In the genomic region with DNA sequence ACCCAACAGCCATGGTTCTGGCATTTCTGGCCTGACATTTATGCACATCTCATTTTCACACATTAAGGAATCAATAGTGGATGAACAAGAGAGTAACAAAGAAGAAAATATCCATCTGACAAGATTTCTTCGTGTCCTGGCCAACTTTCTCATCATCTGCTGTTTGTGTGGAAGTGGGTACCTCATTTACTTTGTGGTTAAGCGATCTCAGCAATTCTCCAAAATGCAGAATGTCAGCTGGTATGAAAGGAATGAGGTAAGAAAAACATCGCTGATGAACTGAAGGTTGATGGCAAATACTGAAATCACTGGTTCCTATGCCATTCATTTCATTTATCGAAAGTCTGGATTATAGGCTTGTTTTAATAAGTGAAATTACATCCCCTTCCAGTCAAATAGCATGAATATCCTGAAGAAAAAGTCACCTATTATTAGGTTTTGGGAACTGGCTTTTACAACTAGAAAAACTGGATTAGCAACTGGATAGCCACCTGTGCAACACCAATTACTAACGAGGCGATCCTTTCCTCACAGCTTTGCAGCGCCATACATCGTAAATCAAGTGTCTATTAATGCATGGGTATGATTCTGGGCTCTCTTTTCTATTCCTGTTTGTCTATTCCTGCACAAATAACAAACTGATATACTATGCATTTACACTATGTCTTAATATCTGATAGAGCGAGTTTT, we compare ENCODE assay signal across 25 cellular contexts. TPM values are rescaled to one million over a fixed set of nuclear protein-coding genes. Genes with fewer than 3 reads are reported as not detected.
DNase-seq lines count a peak whose midpoint lies in the region; ATAC-seq, FAIRE-seq and TF ChIP-seq lines count a peak whose summit lies in the region.
"Had no signal": no experiment of that assay in that cellular context is flagged by ENCODE, and none has a peak within 500 bp of the region (broad histone marks: within the 10 kb centered on the region; RNA-seq: fewer than 3 reads in every experiment).

No MANE protein-coding gene starts in this region.

- H3K9ac ChIP-seq in neuronal stem cell (ENCODE audit: low read depth, low read length, poor library complexity) = no peak overlapping the region

- H3K36me3 ChIP-seq in bronchial epithelial cell (ENCODE audit: control insufficient read depth, insufficient read depth, low read length) (no peaks in the 10 kb centered on the region), neuronal stem cell (replicated peaks in 1 of 2; ENCODE audit: control insufficient read depth in 2 of 2, insufficient read depth in 2 of 2, low read length in 2 of 2) (no peaks in the 10 kb centered on the region), suprapubic skin (no peaks in the 10 kb centered on the region)
- H3K36me3 ChIP-seq: BE2C, left lung, MG63, pancreas, right lobe of liver had no signal

- no peak overlapping the region for H2BK5ac ChIP-seq in neuronal stem cell (ENCODE audit: low read length)

- DNase-seq in NCI-H2171 treated with DMSO at 0.1 percent for 48 hours (lab: John Stamatoyannopoulos, UW) = peak; percentile 45
- no peak for DNase-seq in NCI-H2171 (lab: John Stamatoyannopoulos, UW)
- DNase-seq in NCI-H146 treated with DMSO at 0.1 percent for 48 hours (lab: John Stamatoyannopoulos, UW; ENCODE audit: unreplicated experiment) = peak; percentile 10
- peak; percentile 9 for DNase-seq in bronchial epithelial cell (ENCODE audit: low read depth)
- no peak for DNase-seq in neuronal stem cell (ENCODE audit: low spot score)
- DNase-seq in iPS-NIHi7 (ENCODE audit: extremely low spot score) = no peak
- no peak for DNase-seq in suprapubic skin (ENCODE audit: low spot score in 2 of 2)
- DNase-seq: activated B cell treated with CpG ODN at 0.5 μM for 24 hours; activated CD4-positive, alpha-beta T cell treated with anti-CD3 and anti-CD28 coated beads, Interleukin-2, amount 50 U/mL, for 48 hours; activated CD8-positive, alpha-beta memory T cell treated with anti-CD3 and anti-CD28 coated beads, Interleukin-2, amount 50 U/mL, for 48 hours; activated effector memory CD4-positive, alpha-beta T cell treated with anti-CD3 and anti-CD28 coated beads, Interleukin-2, amount 50 U/mL, for 16 hours; BE2C; IMR-90; left lung; MG63; midbrain; NCI-H1436 treated with DMSO at 0.1 percent for 48 hours; pancreas; right lobe of liver; T1000 had no signal

- FAIRE-seq in bronchial epithelial cell (lab: Jason Lieb, UNC) = no peak
- FAIRE-seq: pancreas, urothelium cell line had no signal

- no peak for TF ChIP-seq EP300 in suprapubic skin (IDR thresholded peaks at IDR 0.05)

- peaks cover 3 to 5% of the 10 kb centered on the region in 2 donors for H3K4me1 ChIP-seq in neuronal stem cell (ENCODE audit: control insufficient read depth in 2 of 2, insufficient read depth in 1 of 2, low read depth in 1 of 2, low read length in 2 of 2)
- no peaks in the 10 kb centered on the region for H3K4me1 ChIP-seq in suprapubic skin
- H3K4me1 ChIP-seq: left lung, pancreas, right lobe of liver had no signal

- H3K14ac ChIP-seq in neuronal stem cell (ENCODE audit: low read length) = no peak overlapping the region

- no peak overlapping the region for H3K23ac ChIP-seq in neuronal stem cell (ENCODE audit: low read depth, low read length, poor library complexity)

- no peak for TF ChIP-seq CTCF in bronchial epithelial cell (IDR thresholded peaks at IDR 0.05; ENCODE audit: insufficient read depth, low read length, severe bottlenecking)
- no peak for TF ChIP-seq CTCF in suprapubic skin (IDR thresholded peaks at IDR 0.05)

- H3K4ac ChIP-seq in neuronal stem cell (ENCODE audit: low read length) = no peak overlapping the region

- H3K4me2 ChIP-seq in neuronal stem cell (ENCODE audit: insufficient read depth, low read length, poor library complexity, severe bottlenecking) = no peak overlapping the region
- H3K4me2 ChIP-seq: GM23338 had no signal

- H3K79me1 ChIP-seq in neuronal stem cell (ENCODE audit: low read depth, low read length) = no peaks in the 10 kb centered on the region

- no peak overlapping the region for H4K8ac ChIP-seq in neuronal stem cell (ENCODE audit: low read depth, low read length)

- no peak overlapping the region for H2BK15ac ChIP-seq in neuronal stem cell (ENCODE audit: low read length)

- no peak for TF ChIP-seq POLR2A in suprapubic skin (IDR thresholded peaks at IDR 0.05)

- no peak overlapping the region for H4K91ac ChIP-seq in neuronal stem cell (ENCODE audit: low read depth, low read length, poor library complexity)

- peak overlapping the region; percentile 59 for H2AFZ ChIP-seq in neuronal stem cell (ENCODE audit: low read length)

- no peak for ATAC-seq in GM21526 (IDR thresholded peaks at IDR 0.05; ENCODE audit: low FRiP score, unreplicated experiment)
- ATAC-seq: GM23338; left lung; natural killer cell treated with Interleukin-12 subunit alpha and Interleukin-12 subunit beta and Interleukin-15 and Interleukin-18, amount 100 ng/mL, for 72 hours; pancreas; right lobe of liver had no signal

- H2BK120ac ChIP-seq in neuronal stem cell (ENCODE audit: low read depth, low read length) = no peak overlapping the region

- WGBS in neuronal stem cell (ENCODE audit: extremely low coverage in 2 of 2, insufficient read length in 2 of 2, insufficient replicate concordance in 1 of 2), 2 donors = no CpG with 5 or more reads among the region's 9 CpGs
- WGBS in suprapubic skin = 58% methylated on average over 9 of the region's 9 CpGs

- no peak overlapping the region for H3K18ac ChIP-seq in neuronal stem cell (ENCODE audit: low read length)

- H3K27ac ChIP-seq in neuronal stem cell (replicated peaks; ENCODE audit: low read length) = no peak overlapping the region
- no peak overlapping the region for H3K27ac ChIP-seq in suprapubic skin
- H3K27ac ChIP-seq: coronary artery, left lung, pancreas, right lobe of liver had no signal

- no peak overlapping the region for H2BK12ac ChIP-seq in neuronal stem cell (ENCODE audit: low read length)

- no peak overlapping the region for H2AK5ac ChIP-seq in neuronal stem cell (ENCODE audit: low read depth, low read length)

- no peaks in the 10 kb centered on the region for H3K27me3 ChIP-seq in bronchial epithelial cell (ENCODE audit: control insufficient read depth, insufficient read depth, low read length)
- no peaks in the 10 kb centered on the region for H3K27me3 ChIP-seq in neuronal stem cell (ENCODE audit: control insufficient read depth in 3 of 3, insufficient read depth in 3 of 3, low read depth in 1 of 3, low read length in 3 of 3)
- H3K27me3 ChIP-seq in suprapubic skin = no peaks in the 10 kb centered on the region
- H3K27me3 ChIP-seq: BE2C, MG63, pancreas, right lobe of liver had no signal

- no peak overlapping the region for H3K4me3 ChIP-seq in bronchial epithelial cell (ENCODE audit: low read depth, low read length)
- H3K4me3 ChIP-seq in neuronal stem cell (ENCODE audit: low read length in 2 of 2) = no peak overlapping the region
- no peak overlapping the region for H3K4me3 ChIP-seq in suprapubic skin
- H3K4me3 ChIP-seq: coronary artery, GM23338, left lung, MG63, pancreas, right lobe of liver had no signal

- H3K9me3 ChIP-seq in neuronal stem cell (replicated peaks in 1 of 2; ENCODE audit: control insufficient read depth in 2 of 2, insufficient read depth in 1 of 2, low read depth in 1 of 2, low read length in 2 of 2) (peaks cover 5 to 7% of the 10 kb centered on the region in 2 donors), suprapubic skin (peaks cover 3% of the 10 kb centered on the region)
- H3K9me3 ChIP-seq: BE2C, MG63, pancreas, right lobe of liver had no signal

RNA-seq across cellular contexts. Expression of a gene that starts 50.2 kb away (rescaled TPM):
- total RNA-seq in bronchial epithelial cell (166 and 288 TPM in 2 replicates), suprapubic skin (100 to 1,000 TPM in 3 of 4 donors, 10 to 100 TPM in 1; 81.2 to 140 (median 109) TPM)
- 194 TPM for polyA plus RNA-seq in neuronal stem cell (2013, experiment 1 of 2)
- 188 TPM for polyA plus RNA-seq in neuronal stem cell (2013, experiment 2 of 2)

Comparison
In these comparisons a context has a peak if more than half of its experiments do, and no peak if none do; other contexts are left out.
1. DNase-seq: peak in NCI-H2171 treated with DMSO at 0.1 percent for 48 hours (single experiment), NCI-H146 treated with DMSO at 0.1 percent for 48 hours (single experiment) and bronchial epithelial cell (single experiment); none in NCI-H2171 (single experiment), neuronal stem cell (single experiment), iPS-NIHi7 (single experiment) and suprapubic skin (0 of 2).